29 cellular contexts compared by ENCODE assay signal in the genomic region with DNA sequence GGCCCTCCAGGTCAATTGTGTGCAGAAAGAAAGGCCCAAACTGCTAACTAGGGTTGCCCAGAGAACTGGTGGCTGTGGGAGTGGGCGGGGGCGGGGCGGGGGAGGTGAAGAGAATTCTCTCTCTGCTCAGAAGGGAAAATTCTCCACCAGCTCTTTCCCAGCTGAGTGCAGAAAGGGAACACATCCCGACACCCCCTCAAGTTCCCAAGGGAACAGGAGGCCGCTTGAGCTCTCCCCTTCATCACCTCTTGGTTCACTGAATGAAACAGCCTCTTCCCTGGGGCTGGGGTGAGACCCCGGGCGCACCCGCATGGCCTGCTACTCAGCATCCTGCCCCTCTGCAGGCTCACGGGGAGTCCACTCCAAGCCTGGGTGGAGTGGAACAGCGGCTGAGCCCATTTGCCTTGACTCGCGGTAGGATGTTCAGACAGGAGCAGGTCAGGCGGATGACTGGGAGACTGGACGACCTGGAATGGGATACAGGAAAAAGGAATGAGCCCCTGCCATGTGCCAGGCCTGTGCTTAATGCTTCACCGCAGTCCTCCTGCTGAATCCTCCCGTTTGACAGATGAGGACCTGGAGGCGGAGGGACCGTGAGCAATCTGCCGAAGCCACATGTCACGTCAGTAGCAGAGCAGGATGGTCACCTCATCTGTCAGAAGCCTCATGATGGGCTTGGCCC.
"Had no signal": no experiment of that assay in that cellular context is flagged by ENCODE, and none has a peak within 500 bp of the region (broad histone marks: within the 10 kb centered on the region; RNA-seq: fewer than 3 reads in every experiment).

No MANE protein-coding gene starts in this region.

- H3K27ac Mint-ChIP-seq: activated CD4-positive, alpha-beta memory T cell treated with anti-CD3 and anti-CD28 coated beads, Interleukin-2, amount 10 ng/mL, durations not matched to agents 7 days and 5 days; activated CD4-positive, alpha-beta T cell treated with anti-CD3 and anti-CD28 coated beads, Interleukin-2, amount 10 ng/mL, durations not matched to agents 7 days and 5 days; activated T-helper 17 cell treated with anti-CD3 and anti-CD28 coated beads, Interleukin-2, amount 50 U/mL, for 72 hours; immature natural killer cell; memory B cell; natural killer cell; progenitor cell of endocrine pancreas had no signal

- H3K27ac ChIP-seq: brain microvascular endothelial cell, heart left ventricle, ovary, sigmoid colon had no signal

- H3K27me3 ChIP-seq: brain microvascular endothelial cell, heart left ventricle, ovary, sigmoid colon, tibial nerve had no signal

- H3K9me3 Mint-ChIP-seq: activated CD4-positive, alpha-beta memory T cell treated with anti-CD3 and anti-CD28 coated beads, Interleukin-2, amount 10 ng/mL, durations not matched to agents 7 days and 5 days; activated CD4-positive, alpha-beta T cell treated with anti-CD3 and anti-CD28 coated beads, Interleukin-2, amount 10 ng/mL, durations not matched to agents 7 days and 5 days; activated T-cell treated with anti-CD3 and anti-CD28 coated beads, Interleukin-2, amount 50 U/mL, for 4 hours; activated T-helper 17 cell treated with anti-CD3 and anti-CD28 coated beads, Interleukin-2, amount 50 U/mL, for 72 hours; immature natural killer cell; natural killer cell had no signal

- H3K36me3 Mint-ChIP-seq: natural killer cell had no signal

- H3K4me1 Mint-ChIP-seq: activated CD4-positive, alpha-beta memory T cell treated with anti-CD3 and anti-CD28 coated beads, Interleukin-2, amount 10 ng/mL, durations not matched to agents 7 days and 5 days; activated CD4-positive, alpha-beta T cell treated with anti-CD3 and anti-CD28 coated beads, Interleukin-2, amount 10 ng/mL, durations not matched to agents 7 days and 5 days; activated T-helper 17 cell treated with anti-CD3 and anti-CD28 coated beads, Interleukin-2, amount 50 U/mL, for 72 hours; immature natural killer cell; memory B cell; natural killer cell had no signal

- H3K4me1 ChIP-seq: sigmoid colon had no signal

- H3K9me3 ChIP-seq: heart left ventricle, ovary, sigmoid colon, tibial nerve had no signal

- FAIRE-seq: astrocyte, kidney, small intestine had no signal

- H3K27me3 Mint-ChIP-seq: progenitor cell of endocrine pancreas had no signal

- ATAC-seq: activated T-cell treated with anti-CD3 and anti-CD28 coated beads, Interleukin-2, amount 50 U/mL, for 4 hours; activated T-helper 17 cell treated with anti-CD3 and anti-CD28 coated beads, Interleukin-2, amount 50 U/mL, for 72 hours; esophagus mucosa; heart left ventricle; left colon; natural killer cell had no signal

- H3K36me3 ChIP-seq: brain microvascular endothelial cell, heart left ventricle, ovary, sigmoid colon, tibial nerve had no signal

- DNase-seq: activated CD4-positive, alpha-beta memory T cell treated with anti-CD3 and anti-CD28 coated beads, Interleukin-2, amount 10 ng/mL, durations not matched to agents 7 days and 5 days; activated CD4-positive, alpha-beta T cell treated with anti-CD3 and anti-CD28 coated beads for 1 hour; activated CD4-positive, alpha-beta T cell treated with anti-CD3 and anti-CD28 coated beads, Interleukin-2, amount 10 ng/mL, durations not matched to agents 7 days and 5 days; activated gamma-delta T cell treated with Interleukin-2 at 50 U/mL for 16 hours; activated naive CD4-positive, alpha-beta T cell treated with anti-CD3 and anti-CD28 coated beads, Interleukin-2, amount 50 U/mL, for 16 hours; activated T-cell treated with anti-CD3 and anti-CD28 coated beads, Interleukin-2, amount 50 U/mL, for 4 hours; amniotic stem cell; brain microvascular endothelial cell; cortex of kidney; foreskin fibroblast; heart left ventricle; hypothalamus; immature natural killer cell; kidney; left colon; natural killer cell; ovary; sigmoid colon; small intestine; stimulated activated CD4-positive, alpha-beta T cell treated with anti-CD3 and anti-CD28 coated beads, Interleukin-15, amount 100 ng/mL, for 24 hours; stimulated activated CD4-positive, alpha-beta T cell treated with anti-CD3 and anti-CD28 coated beads, Interleukin-2, amount 100 ng/mL, for 24 hours; stimulated activated naive CD4-positive, alpha-beta T cell; T-helper 2 cell had no signal

- H3K4me3 ChIP-seq: heart left ventricle, ovary, sigmoid colon, tibial nerve had no signal

- H3K4me3 Mint-ChIP-seq: activated CD4-positive, alpha-beta memory T cell treated with anti-CD3 and anti-CD28 coated beads, Interleukin-2, amount 10 ng/mL, durations not matched to agents 7 days and 5 days; activated CD4-positive, alpha-beta T cell treated with anti-CD3 and anti-CD28 coated beads, Interleukin-2, amount 10 ng/mL, durations not matched to agents 7 days and 5 days; activated T-cell treated with anti-CD3 and anti-CD28 coated beads, Interleukin-2, amount 50 U/mL, for 4 hours; activated T-helper 17 cell treated with anti-CD3 and anti-CD28 coated beads, Interleukin-2, amount 50 U/mL, for 72 hours; immature natural killer cell; memory B cell; natural killer cell had no signal
